In the genomic region with DNA sequence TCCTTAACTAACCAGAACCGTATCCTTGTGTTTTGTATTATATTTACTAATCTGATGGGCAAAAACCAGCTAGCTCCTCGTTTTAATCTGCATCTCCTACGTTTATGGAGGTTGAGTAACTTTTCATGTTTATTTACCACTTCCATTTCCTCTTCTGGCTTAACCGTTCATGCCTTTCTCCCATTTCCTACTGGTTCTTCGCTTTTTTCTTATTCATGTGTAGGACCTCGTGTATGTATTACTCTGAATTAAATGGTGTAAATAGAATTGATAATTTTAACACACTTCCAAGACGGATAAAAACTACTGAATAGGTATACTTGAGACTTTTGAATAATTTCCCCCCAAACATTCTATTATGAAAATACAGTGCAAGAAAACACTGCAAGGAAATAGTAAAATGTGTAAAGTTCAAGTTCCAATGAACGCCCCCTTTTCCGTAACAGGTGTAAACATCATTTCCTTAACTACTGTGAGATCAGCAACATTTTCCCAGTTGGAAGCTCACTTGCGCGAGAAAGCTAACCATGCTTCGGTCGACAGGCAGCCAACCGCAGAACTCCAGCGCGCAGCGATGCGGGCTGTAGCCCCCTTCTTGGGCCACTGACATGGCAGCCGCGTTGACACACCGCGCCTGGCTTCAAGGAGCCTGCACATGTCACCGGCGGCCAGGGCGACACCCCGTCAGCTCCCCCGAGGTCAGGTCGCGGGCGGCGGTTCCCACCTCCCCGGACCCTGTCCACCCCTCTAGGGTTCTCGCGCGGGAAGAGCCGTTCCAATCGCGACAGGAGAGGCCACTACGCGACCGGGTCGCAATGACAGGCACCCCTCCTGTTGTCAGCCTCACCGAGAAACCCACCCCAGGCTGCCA, we compare ENCODE assay signal across 8 cellular contexts. TPM values are rescaled to one million over a fixed set of nuclear protein-coding genes. Genes with fewer than 3 reads are reported as not detected.
DNase-seq lines count a peak whose midpoint lies in the region; ATAC-seq and TF ChIP-seq lines count a peak whose summit lies in the region.

No MANE protein-coding gene starts in this region.

- H3K79me2 ChIP-seq in SU-DHL-6 (ENCODE audit: insufficient read depth, low read length) (peaks cover 32% of the 10 kb centered on the region), smooth muscle cell (ENCODE audit: low read depth) (peaks cover 34% of the 10 kb centered on the region)

- TF ChIP-seq CTCF in SU-DHL-6 (IDR thresholded peaks at IDR 0.05; ENCODE audit: insufficient read depth, low read length, poor library complexity, severe bottlenecking) (no peak), brain (conservative IDR thresholded peaks at IDR 0.05) (no peak), smooth muscle cell (IDR thresholded peaks at IDR 0.05; ENCODE audit: borderline replicate concordance, insufficient read depth, poor library complexity, severe bottlenecking) (no peak)

- no peaks in the 10 kb centered on the region for H3K36me3 Mint-ChIP-seq in brain

- H3K4me2 ChIP-seq in BLaER1 (peak overlapping the region; percentile 81), SU-DHL-6 (ENCODE audit: low read depth, low read length, poor library complexity, severe bottlenecking) (peak overlapping the region; percentile 79), smooth muscle cell (peak overlapping the region; percentile 96)

- H2AFZ ChIP-seq in SU-DHL-6 (ENCODE audit: low read depth, low read length, severe bottlenecking) (peak overlapping the region; percentile 67), smooth muscle cell (ENCODE audit: low read depth) (peak overlapping the region; percentile 85)

- H3K9me3 Mint-ChIP-seq in brain = no peaks in the 10 kb centered on the region

- H3K27ac Mint-ChIP-seq in brain = peak overlapping the region; percentile 52 to 98 (median 92)

- no peaks in the 10 kb centered on the region for H3K36me3 ChIP-seq in BLaER1
- no peaks in the 10 kb centered on the region for H3K36me3 ChIP-seq in SU-DHL-6 (ENCODE audit: low read length)
- no peaks in the 10 kb centered on the region for H3K36me3 ChIP-seq in smooth muscle cell (ENCODE audit: low read depth)

- H3K9me3 ChIP-seq in BLaER1 = no peaks in the 10 kb centered on the region
- no peaks in the 10 kb centered on the region for H3K9me3 ChIP-seq in SU-DHL-6 (ENCODE audit: insufficient read depth, low read length)
- no peaks in the 10 kb centered on the region for H3K9me3 ChIP-seq in smooth muscle cell (replicated peaks; ENCODE audit: low read depth)

- peak overlapping the region; percentile 82 for H3K27ac ChIP-seq in BLaER1
- H3K27ac ChIP-seq in SU-DHL-6 (ENCODE audit: low read depth, low read length) = peak overlapping the region; percentile 71
- H3K27ac ChIP-seq in smooth muscle cell (ENCODE audit: low read depth) = peak overlapping the region; percentile 89

- H3F3A ChIP-seq in SU-DHL-6 (ENCODE audit: insufficient read depth) (peaks cover 6% of the 10 kb centered on the region; the same call in 1 of the 2 replicates), smooth muscle cell (ENCODE audit: low read depth) (peaks cover 4% of the 10 kb centered on the region)

- H3K9ac ChIP-seq in BLaER1 (peak overlapping the region; percentile 85), SU-DHL-6 (ENCODE audit: low read length) (peak overlapping the region; percentile 88), smooth muscle cell (ENCODE audit: low read depth) (peak overlapping the region; percentile 87)

- H3K4me3 ChIP-seq in BLaER1 = peak overlapping the region; percentile 90
- H3K4me3 ChIP-seq in SU-DHL-6 (ENCODE audit: insufficient read depth, low read length, poor library complexity, severe bottlenecking) = peak overlapping the region; percentile 89
- H3K4me3 ChIP-seq in smooth muscle cell = peak overlapping the region; percentile 82

- 6% methylated on average over 43 of the region's 43 CpGs for WGBS in smooth muscle cell (ENCODE audit: low lambda C conversion rate)

- peaks cover 18% of the 10 kb centered on the region for H3K4me1 ChIP-seq in BLaER1
- peaks cover 17% of the 10 kb centered on the region for H3K4me1 ChIP-seq in smooth muscle cell (ENCODE audit: low read depth)

- H4K20me1 ChIP-seq in BLaER1 = no peaks in the 10 kb centered on the region
- no peaks in the 10 kb centered on the region for H4K20me1 ChIP-seq in SU-DHL-6 (ENCODE audit: low read depth, low read length)
- H4K20me1 ChIP-seq in smooth muscle cell (ENCODE audit: low read depth) = peaks cover 16% of the 10 kb centered on the region

- DNase-seq in HT-29 (ENCODE audit: low spot score) (peak; percentile 55), iPS-NIHi11 (ENCODE audit: low spot score) (peak; percentile 44), smooth muscle cell (lab: John Stamatoyannopoulos, UW; ENCODE audit: unreplicated experiment) (no peak), middle frontal gyrus (ENCODE audit: extremely low spot score, low spot score) (no peak)

- H3K4me3 Mint-ChIP-seq in brain = peak overlapping the region; percentile 89 to 97 (median 96)

- H3K27me3 ChIP-seq in BLaER1 (no peaks in the 10 kb centered on the region), SU-DHL-6 (ENCODE audit: low read length) (no peaks in the 10 kb centered on the region), smooth muscle cell (ENCODE audit: low read depth) (no peaks in the 10 kb centered on the region)

- peak; percentile 1 for ATAC-seq in GM19463 (IDR thresholded peaks at IDR 0.05; ENCODE audit: unreplicated experiment)

- no peaks in the 10 kb centered on the region for H3K9me2 ChIP-seq in SU-DHL-6 (replicated peaks; ENCODE audit: insufficient read depth, low read length)

- peaks cover 56% of the 10 kb centered on the region for H3K4me1 Mint-ChIP-seq in brain

- peaks cover 21% of the 10 kb centered on the region for H3K27me3 Mint-ChIP-seq in brain

RNA-seq across cellular contexts. Expression of gene EDEM3, which starts 0.8 kb away (rescaled TPM):
- total RNA-seq in HT-29 (2014; rRNA removed; shearing (Covaris generic)) = 21.7 and 27.7 TPM in 2 replicates
- polyA plus RNA-seq in brain (ENCODE audit: insufficient read depth, low read depth, low replicate concordance) = 2.6 TPM
- 44.3 and 53.4 TPM in 2 replicates for total RNA-seq in smooth muscle cell
- 12.9 and 14.6 TPM in 2 replicates for polyA plus RNA-seq in smooth muscle cell

Comparison
In these comparisons a context has a peak if more than half of its experiments do, and no peak if none do; other contexts are left out.
1. DNase-seq: peak in HT-29 (single experiment) and iPS-NIHi11 (single experiment); none in smooth muscle cell (single experiment) and middle frontal gyrus (single experiment).
2. Peak in every context shown above with its lines, with median percentiles within 50 percentile points of each other: H3K27ac ChIP-seq, H3K4me2 ChIP-seq, H3K4me3 ChIP-seq and H3K9ac ChIP-seq.